Comparison of ENCODE assay signal across 8 cellular contexts in genomic region chr20:10553326-10553984, GRCh38.
DNase-seq lines count a peak whose midpoint lies in the region; ATAC-seq, FAIRE-seq and TF ChIP-seq lines count a peak whose summit lies in the region.

No MANE protein-coding gene starts in this region.

- no peak for TF ChIP-seq POLR2A in GM12892 (IDR thresholded peaks at IDR 0.05; ENCODE audit: low read depth, low read length)

- peak; percentile 75 for DNase-seq in A172 (ENCODE audit: low spot score)
- DNase-seq in GM10248 (ENCODE audit: extremely low spot score) = peak; percentile 30
- peak; percentile 67 for DNase-seq in NCI-H460 (ENCODE audit: extremely low read depth, low read depth)
- DNase-seq in activated CD8-positive, alpha-beta memory T cell treated with anti-CD3 and anti-CD28 coated beads, Interleukin-2, amount 10 ng/mL, durations not matched to agents 7 days and 5 days = peak; percentile 68
- DNase-seq in germinal center (ENCODE audit: low spot score) = peak; percentile 7
- DNase-seq in pons (ENCODE audit: low spot score) = peak; percentile 74
- no peak for DNase-seq in GM12892 (ENCODE audit: insufficient read length)

- H3K9me3 Mint-ChIP-seq in activated CD8-positive, alpha-beta memory T cell treated with anti-CD3 and anti-CD28 coated beads, Interleukin-2, amount 10 ng/mL, durations not matched to agents 7 days and 5 days (ENCODE audit: low read depth) = no peaks in the 10 kb centered on the region

- peak; percentile 43 for ATAC-seq in HG03139 (IDR thresholded peaks at IDR 0.05; ENCODE audit: unreplicated experiment)
- peak; percentile 65 for ATAC-seq in activated CD8-positive, alpha-beta memory T cell treated with anti-CD3 and anti-CD28 coated beads, Interleukin-2, amount 10 ng/mL, durations not matched to agents 7 days and 5 days

- CTCF ChIA-PET in GM10248 (lab: Yijun Ruan, JAX) = interaction anchor here (0.6 to 2.7 kb wide), 29 partner anchors 8 to 936 kb away, joined by 3 to 15 read pairs (median 4); partner anchors contain the start of gene JAG1
- CTCF ChIA-PET in activated CD8-positive, alpha-beta memory T cell treated with anti-CD3 and anti-CD28 coated beads, Interleukin-2, amount 10 ng/mL, durations not matched to agents 7 days and 5 days (lab: Charles Lee) = interaction anchor here (1.0 to 1.7 kb wide), 7 partner anchors 10 to 606 kb away, joined by 3 to 6 read pairs (median 3); no protein-coding TSS in a partner anchor

- H3K4me3 Mint-ChIP-seq in activated CD8-positive, alpha-beta memory T cell treated with anti-CD3 and anti-CD28 coated beads, Interleukin-2, amount 10 ng/mL, durations not matched to agents 7 days and 5 days = no peak overlapping the region

- POLR2A ChIA-PET in GM10248 (lab: Yijun Ruan, JAX) = no interaction called here

- FAIRE-seq in GM12892 (lab: Jason Lieb, UNC) = no peak

- H3K27ac Mint-ChIP-seq in activated CD8-positive, alpha-beta memory T cell treated with anti-CD3 and anti-CD28 coated beads, Interleukin-2, amount 10 ng/mL, durations not matched to agents 7 days and 5 days = no peak overlapping the region

- H3K4me1 Mint-ChIP-seq in activated CD8-positive, alpha-beta memory T cell treated with anti-CD3 and anti-CD28 coated beads, Interleukin-2, amount 10 ng/mL, durations not matched to agents 7 days and 5 days = peaks cover 26% of the 10 kb centered on the region

- no peaks in the 10 kb centered on the region for H3K27me3 Mint-ChIP-seq in activated CD8-positive, alpha-beta memory T cell treated with anti-CD3 and anti-CD28 coated beads, Interleukin-2, amount 10 ng/mL, durations not matched to agents 7 days and 5 days

- H3K36me3 Mint-ChIP-seq in activated CD8-positive, alpha-beta memory T cell treated with anti-CD3 and anti-CD28 coated beads, Interleukin-2, amount 10 ng/mL, durations not matched to agents 7 days and 5 days = peaks cover 4% of the 10 kb centered on the region

- TF ChIP-seq CTCF in GM10248 (IDR thresholded peaks at IDR 0.05; ENCODE audit: control extremely low read depth, extremely low read depth, low read depth, missing control alignments) = peak; percentile 58
